ENCODE assay signal across 8 cellular contexts in the genomic region with DNA sequence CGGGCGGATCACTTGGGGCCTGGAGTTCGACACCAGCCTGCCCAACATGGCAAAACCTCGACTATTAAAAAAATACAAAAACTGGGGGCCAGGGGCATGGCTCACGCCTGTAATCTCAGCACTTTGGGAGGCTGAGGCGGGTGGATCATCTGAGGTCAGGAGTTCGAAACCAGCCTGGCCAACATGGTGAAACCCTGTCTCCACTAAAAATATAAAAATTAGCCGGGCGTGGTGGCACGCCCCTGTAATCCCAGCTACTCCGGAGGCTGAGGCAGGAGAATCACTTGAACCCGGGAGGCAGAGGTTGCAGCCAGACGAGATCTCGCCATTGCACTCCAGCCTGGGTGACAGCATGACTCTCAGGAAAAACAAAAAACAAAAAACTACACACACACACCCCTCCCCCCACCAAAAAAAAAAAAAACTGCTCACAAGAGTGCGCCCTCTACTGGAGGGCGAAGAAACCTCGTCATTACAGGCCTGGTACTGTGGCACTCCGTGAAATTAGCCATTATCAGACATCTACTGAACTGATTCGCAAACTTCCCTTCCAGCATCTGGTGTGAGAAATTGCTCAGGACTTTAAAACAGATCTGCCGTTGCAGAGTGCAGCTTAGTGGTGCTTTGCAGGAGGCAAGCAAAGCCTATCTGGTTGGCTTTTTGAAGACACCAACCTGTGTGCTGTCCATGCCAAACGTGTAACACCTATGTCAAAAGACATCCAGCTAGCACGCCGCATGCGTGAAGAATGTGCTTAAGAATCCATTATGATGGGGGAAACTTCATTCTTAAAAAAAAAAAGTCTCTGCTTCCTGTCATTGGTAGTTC. TPM values are rescaled to one million over a fixed set of nuclear protein-coding genes. Genes with fewer than 3 reads are reported as not detected.
DNase-seq lines count a peak whose midpoint lies in the region; ATAC-seq and TF ChIP-seq lines count a peak whose summit lies in the region.

No MANE protein-coding gene starts in this region.

- no peak overlapping the region for H3K9ac ChIP-seq in IMR-90 (ENCODE audit: low read depth, low read length)

- H3K4ac ChIP-seq in IMR-90 (ENCODE audit: low read depth, low read length): no peak overlapping the region

- in situ Hi-C loops in IMR-90 (cut with MboI; ENCODE audit: low sequenced_read_pairs): no loop called here

- H3K4me2 ChIP-seq in IMR-90 (ENCODE audit: low read depth, low read length): peak overlapping the region; percentile 60; the same call in 1 of the 2 replicates

- H3K27ac ChIP-seq in IMR-90 (ENCODE audit: insufficient read depth, low read length): no peak overlapping the region

- WGBS in IMR-90 (ENCODE audit: extremely low coverage in 2 of 2, insufficient read length in 1 of 2), 2 experiments: 75% methylated on average over 2 of the region's 24 CpGs; no CpG with 5 or more reads in 1 of the 2 experiments

- peak overlapping the region; percentile 92; the same call in 1 of the 2 replicates for H4K5ac ChIP-seq in IMR-90 (ENCODE audit: low read depth, low read length)

- no peaks in the 10 kb centered on the region for H3K36me3 ChIP-seq in IMR-90 (ENCODE audit: control insufficient read depth, insufficient read depth, low read length)

- DNase-seq in DMS53 treated with DMSO at 0.1 percent for 48 hours (lab: John Stamatoyannopoulos, UW; ENCODE audit: unreplicated experiment): peak; percentile 41
- peak; percentile 51 for DNase-seq in IMR-90
- DNase-seq in RKO (ENCODE audit: low spot score): peak; percentile 74
- DNase-seq in activated T-helper 1 cell treated with anti-CD3 and anti-CD28 coated beads, Interleukin-12 subunit alpha, Interleukin-12 subunit beta, Interleukin-2, Interleukin-4 antibody, amounts not matched to agents 30 ng/mL and 10 ng/mL and 1 ng/mL, durations not matched to agents 14 hours and 24 hours and 36 hours (ENCODE audit: low spot score): peak; percentile 50
- peak; percentile 54 for DNase-seq in fibroblast of peridontal ligament (ENCODE audit: extremely low read depth)
- no peak for DNase-seq in omental fat pad (ENCODE audit: low spot score)

- H3K14ac ChIP-seq in IMR-90 (replicated peaks; ENCODE audit: low read depth, low read length): no peak overlapping the region

- H2AK5ac ChIP-seq in IMR-90 (ENCODE audit: low read depth, low read length): no peak overlapping the region

- H3K27me3 Mint-ChIP-seq in activated T-helper 1 cell treated with anti-CD3 and anti-CD28 coated beads, Interleukin-12 subunit alpha, Interleukin-12 subunit beta, Interleukin-2, Interleukin-4 antibody, amounts not matched to agents 30 ng/mL and 10 ng/mL and 1 ng/mL, durations not matched to agents 14 hours and 24 hours and 36 hours (ENCODE audit: insufficient read depth): peaks cover 2% of the 10 kb centered on the region

- no peaks in the 10 kb centered on the region for H3K9me1 ChIP-seq in IMR-90 (ENCODE audit: insufficient read depth, low read length)

- H4K8ac ChIP-seq in IMR-90 (ENCODE audit: low read depth in 2 of 2, low read length in 2 of 2): peak overlapping the region in 1 of 2 experiments; percentile 61; a peak in 1 of 4 replicates

- dilution Hi-C loops in IMR-90 (cut with HindIII; ENCODE audit: low sequenced_read_pairs, unreplicated experiment): no loop called here

- H2BK20ac ChIP-seq in IMR-90 (ENCODE audit: low read depth, low read length): no peak overlapping the region

- H4K91ac ChIP-seq in IMR-90 (ENCODE audit: insufficient read depth, low read depth, low read length): no peak overlapping the region

- peak overlapping the region; percentile 15 for H2AK9ac ChIP-seq in IMR-90 (replicated peaks; ENCODE audit: low read depth, low read length, poor library complexity)

- no peak overlapping the region for H3K18ac ChIP-seq in IMR-90 (ENCODE audit: low read depth, low read length)

- no peak overlapping the region for H3K4me3 Mint-ChIP-seq in activated T-helper 1 cell treated with anti-CD3 and anti-CD28 coated beads, Interleukin-12 subunit alpha, Interleukin-12 subunit beta, Interleukin-2, Interleukin-4 antibody, amounts not matched to agents 30 ng/mL and 10 ng/mL and 1 ng/mL, durations not matched to agents 14 hours and 24 hours and 36 hours

- H3K23ac ChIP-seq in IMR-90 (ENCODE audit: low read depth, low read length): no peak overlapping the region

- peak overlapping the region; percentile 80 for H2AFZ ChIP-seq in IMR-90 (replicated peaks; ENCODE audit: low read length, poor library complexity)

- intact Hi-C loops in IMR-90 (cut with micrococcal nuclease): loop anchor here (1.0 to 5.0 kb wide), 2 partner anchors 30 to 108 kb away; no protein-coding TSS in a partner anchor
- intact Hi-C loops in activated T-helper 1 cell treated with anti-CD3 and anti-CD28 coated beads, Interleukin-12 subunit alpha, Interleukin-12 subunit beta, Interleukin-2, Interleukin-4 antibody, amounts not matched to agents 30 ng/mL and 10 ng/mL and 1 ng/mL, durations not matched to agents 14 hours and 24 hours and 36 hours (cut with micrococcal nuclease): loop anchor here (1.0 kb wide), 2 partner anchors 9 to 30 kb away; a partner anchor contains a TSS

- H2BK5ac ChIP-seq in IMR-90 (ENCODE audit: low read depth, low read length, poor library complexity, severe bottlenecking): no peak overlapping the region

- H3K9me3 ChIP-seq in IMR-90 (ENCODE audit: control insufficient read depth, insufficient read depth, low read length): no peaks in the 10 kb centered on the region

- H4K20me1 ChIP-seq in IMR-90 (ENCODE audit: insufficient read depth, low read length): no peaks in the 10 kb centered on the region

- no peak overlapping the region for H3K56ac ChIP-seq in IMR-90 (ENCODE audit: extremely low read depth, insufficient read depth, low read length)

- no TSS peak for BruUV-seq in IMR-90 (replicated peaks; lab: Mats Ljungman, UMichigan)

- H3K4me3 ChIP-seq in IMR-90 (ENCODE audit: insufficient read depth, low read depth, low read length): no peak overlapping the region

- peaks cover 2% of the 10 kb centered on the region for H3K4me1 ChIP-seq in IMR-90 (ENCODE audit: control insufficient read depth, insufficient read depth, low read length)

- H3K4me1 Mint-ChIP-seq in activated T-helper 1 cell treated with anti-CD3 and anti-CD28 coated beads, Interleukin-12 subunit alpha, Interleukin-12 subunit beta, Interleukin-2, Interleukin-4 antibody, amounts not matched to agents 30 ng/mL and 10 ng/mL and 1 ng/mL, durations not matched to agents 14 hours and 24 hours and 36 hours (ENCODE audit: low read depth): peaks cover 19% of the 10 kb centered on the region

- H3K36me3 Mint-ChIP-seq in activated T-helper 1 cell treated with anti-CD3 and anti-CD28 coated beads, Interleukin-12 subunit alpha, Interleukin-12 subunit beta, Interleukin-2, Interleukin-4 antibody, amounts not matched to agents 30 ng/mL and 10 ng/mL and 1 ng/mL, durations not matched to agents 14 hours and 24 hours and 36 hours (ENCODE audit: low read depth): peaks cover 14% of the 10 kb centered on the region

- H3K79me1 ChIP-seq in IMR-90 (ENCODE audit: low read depth in 1 of 2, low read length in 2 of 2): peaks cover 0 to 1% of the 10 kb centered on the region in 2 experiments; a peak in 3 of 4 replicates

- TF ChIP-seq RAD21 in IMR-90 (IDR thresholded peaks at IDR 0.05; ENCODE audit: low read length): peak; percentile 45

- no peak overlapping the region for H2BK120ac ChIP-seq in IMR-90 (ENCODE audit: low read depth, low read length)

- TF ChIP-seq POLR2A in IMR-90 (IDR thresholded peaks at IDR 0.05; ENCODE audit: low read depth, low read length): no peak

- peak overlapping the region; percentile 67 for H3K27ac Mint-ChIP-seq in activated T-helper 1 cell treated with anti-CD3 and anti-CD28 coated beads, Interleukin-12 subunit alpha, Interleukin-12 subunit beta, Interleukin-2, Interleukin-4 antibody, amounts not matched to agents 30 ng/mL and 10 ng/mL and 1 ng/mL, durations not matched to agents 14 hours and 24 hours and 36 hours

- POLR2A ChIA-PET in IMR-90 (lab: Charles Lee; ENCODE audit: unreplicated experiment): no interaction called here

- H3K27me3 ChIP-seq in IMR-90 (ENCODE audit: control insufficient read depth, insufficient read depth, low read length): peaks cover 3% of the 10 kb centered on the region; the same call in 1 of the 2 replicates

- ATAC-seq in IMR-90 (ENCODE audit: low read depth) (peak; percentile 79), omental fat pad (ENCODE audit: low FRiP score) (peak; percentile 69), HG02840 (IDR thresholded peaks at IDR 0.05; ENCODE audit: low FRiP score, unreplicated experiment) (no peak), GM18867 (IDR thresholded peaks at IDR 0.05; ENCODE audit: unreplicated experiment) (no peak)

- H3K9me3 Mint-ChIP-seq in activated T-helper 1 cell treated with anti-CD3 and anti-CD28 coated beads, Interleukin-12 subunit alpha, Interleukin-12 subunit beta, Interleukin-2, Interleukin-4 antibody, amounts not matched to agents 30 ng/mL and 10 ng/mL and 1 ng/mL, durations not matched to agents 14 hours and 24 hours and 36 hours: no peaks in the 10 kb centered on the region

- peak; percentile 87 for TF ChIP-seq CTCF in IMR-90 (conservative IDR thresholded peaks at IDR 0.05; ENCODE audit: low read depth, low read length)
- TF ChIP-seq CTCF in omental fat pad (IDR thresholded peaks at IDR 0.05): peak in 1 of 3 donors; percentile 5

- CTCF ChIA-PET in IMR-90 (lab: Yijun Ruan, JAX): interaction anchor here (0.7 kb wide), 3 partner anchors 180 to 1135 kb away, joined by 3 read pairs; a partner anchor contains a TSS

- H2BK15ac ChIP-seq in IMR-90 (ENCODE audit: low read depth, low read length): no peak overlapping the region

RNA-seq across cellular contexts. Expression of a gene that starts 7.7 kb away (rescaled TPM):
- total RNA-seq in IMR-90 (2012; rRNA removed): 1.1 and 1.3 TPM in 2 replicates
- 2.5 and 3.5 TPM in 2 replicates for polyA plus RNA-seq in IMR-90 (2012; rRNA removed)
- polyA plus RNA-seq in IMR-90 (2012; cell fraction: cytosol; rRNA removed): 0.63 and 0.75 TPM in 2 replicates
- 5.0 and 22.5 TPM in 2 replicates for polyA plus RNA-seq in IMR-90 (2012; cell fraction: nucleus; rRNA removed; ENCODE audit: low replicate concordance)
- total RNA-seq in activated T-helper 1 cell treated with anti-CD3 and anti-CD28 coated beads, Interleukin-12 subunit alpha, Interleukin-12 subunit beta, Interleukin-2, Interleukin-4 antibody, amounts not matched to agents 30 ng/mL and 10 ng/mL and 1 ng/mL, durations not matched to agents 14 hours and 24 hours and 36 hours: 16.6 and 17.3 TPM in 2 replicates
- 10 to 100 TPM in 1 of 4 donors, 1 to 10 TPM in 3; 5.9 to 12.9 (median 6.9) TPM for total RNA-seq in omental fat pad

RNA-seq across cellular contexts. Expression of a gene that starts 9.0 kb away (rescaled TPM):
- total RNA-seq in IMR-90 (2012; rRNA removed): 5.8 and 7.7 TPM in 2 replicates
- polyA plus RNA-seq in IMR-90 (2012; rRNA removed): 9.7 and 10.3 TPM in 2 replicates
- polyA plus RNA-seq in IMR-90 (2012; cell fraction: cytosol; rRNA removed): 4.1 and 4.2 TPM in 2 replicates
- 3.1 and 5.7 TPM in 2 replicates for polyA plus RNA-seq in IMR-90 (2012; cell fraction: nucleus; rRNA removed; ENCODE audit: low replicate concordance)
- 10.9 and 12.2 TPM in 2 replicates for total RNA-seq in activated T-helper 1 cell treated with anti-CD3 and anti-CD28 coated beads, Interleukin-12 subunit alpha, Interleukin-12 subunit beta, Interleukin-2, Interleukin-4 antibody, amounts not matched to agents 30 ng/mL and 10 ng/mL and 1 ng/mL, durations not matched to agents 14 hours and 24 hours and 36 hours
- 10 to 100 TPM in 2 of 4 donors, 1 to 10 TPM in 2; 3.5 to 13.6 (median 10.6) TPM for total RNA-seq in omental fat pad

RNA-seq across cellular contexts. Expression of a gene that starts 11.7 kb away (rescaled TPM):
- total RNA-seq in IMR-90 (2012; rRNA removed) (14.5 and 16.9 TPM in 2 replicates), omental fat pad (10 to 100 TPM; 37.2 to 62.7 (median 51.8) TPM)
- 30.6 and 40.9 TPM in 2 replicates for polyA plus RNA-seq in IMR-90 (2012; rRNA removed)
- 21.7 and 27.3 TPM in 2 replicates for polyA plus RNA-seq in IMR-90 (2012; cell fraction: cytosol; rRNA removed)
- 62.4 and 84.0 TPM in 2 replicates for polyA plus RNA-seq in IMR-90 (2012; cell fraction: nucleus; rRNA removed; ENCODE audit: low replicate concordance)
- total RNA-seq in activated T-helper 1 cell treated with anti-CD3 and anti-CD28 coated beads, Interleukin-12 subunit alpha, Interleukin-12 subunit beta, Interleukin-2, Interleukin-4 antibody, amounts not matched to agents 30 ng/mL and 10 ng/mL and 1 ng/mL, durations not matched to agents 14 hours and 24 hours and 36 hours: 4.1 and 7.1 TPM in 2 replicates

RNA-seq across cellular contexts. Expression of a gene that starts 26.3 kb away (rescaled TPM):
- total RNA-seq in IMR-90 (2012; rRNA removed) (74.4 and 104 TPM in 2 replicates), omental fat pad (10 to 100 TPM; 58.2 to 78.4 (median 59.2) TPM)
- 192 and 211 TPM in 2 replicates for polyA plus RNA-seq in IMR-90 (2012; rRNA removed)
- polyA plus RNA-seq in IMR-90 (2012; cell fraction: cytosol; rRNA removed): 68.9 and 112 TPM in 2 replicates
- polyA plus RNA-seq in IMR-90 (2012; cell fraction: nucleus; rRNA removed; ENCODE audit: low replicate concordance): 620 and 1,496 TPM in 2 replicates
- total RNA-seq in activated T-helper 1 cell treated with anti-CD3 and anti-CD28 coated beads, Interleukin-12 subunit alpha, Interleukin-12 subunit beta, Interleukin-2, Interleukin-4 antibody, amounts not matched to agents 30 ng/mL and 10 ng/mL and 1 ng/mL, durations not matched to agents 14 hours and 24 hours and 36 hours: 252 and 266 TPM in 2 replicates

RNA-seq across cellular contexts. Expression of a gene that starts 57.2 kb away (rescaled TPM):
- total RNA-seq in IMR-90 (2012; rRNA removed) (not detected in 2 replicates), omental fat pad (not detected)
- not detected in 2 replicates for polyA plus RNA-seq in IMR-90 (2012; rRNA removed)
- not detected in 2 replicates for polyA plus RNA-seq in IMR-90 (2012; cell fraction: cytosol; rRNA removed)
- not detected in 2 replicates for polyA plus RNA-seq in IMR-90 (2012; cell fraction: nucleus; rRNA removed; ENCODE audit: low replicate concordance)
- total RNA-seq in activated T-helper 1 cell treated with anti-CD3 and anti-CD28 coated beads, Interleukin-12 subunit alpha, Interleukin-12 subunit beta, Interleukin-2, Interleukin-4 antibody, amounts not matched to agents 30 ng/mL and 10 ng/mL and 1 ng/mL, durations not matched to agents 14 hours and 24 hours and 36 hours: not detected in 2 replicates

Comparison
In these comparisons a context has a peak if more than half of its experiments do, and no peak if none do; other contexts are left out.
1. ATAC-seq: peak in IMR-90 (single experiment) and omental fat pad (single experiment); none in HG02840 (single experiment) and GM18867 (single experiment).